In the genomic region with DNA sequence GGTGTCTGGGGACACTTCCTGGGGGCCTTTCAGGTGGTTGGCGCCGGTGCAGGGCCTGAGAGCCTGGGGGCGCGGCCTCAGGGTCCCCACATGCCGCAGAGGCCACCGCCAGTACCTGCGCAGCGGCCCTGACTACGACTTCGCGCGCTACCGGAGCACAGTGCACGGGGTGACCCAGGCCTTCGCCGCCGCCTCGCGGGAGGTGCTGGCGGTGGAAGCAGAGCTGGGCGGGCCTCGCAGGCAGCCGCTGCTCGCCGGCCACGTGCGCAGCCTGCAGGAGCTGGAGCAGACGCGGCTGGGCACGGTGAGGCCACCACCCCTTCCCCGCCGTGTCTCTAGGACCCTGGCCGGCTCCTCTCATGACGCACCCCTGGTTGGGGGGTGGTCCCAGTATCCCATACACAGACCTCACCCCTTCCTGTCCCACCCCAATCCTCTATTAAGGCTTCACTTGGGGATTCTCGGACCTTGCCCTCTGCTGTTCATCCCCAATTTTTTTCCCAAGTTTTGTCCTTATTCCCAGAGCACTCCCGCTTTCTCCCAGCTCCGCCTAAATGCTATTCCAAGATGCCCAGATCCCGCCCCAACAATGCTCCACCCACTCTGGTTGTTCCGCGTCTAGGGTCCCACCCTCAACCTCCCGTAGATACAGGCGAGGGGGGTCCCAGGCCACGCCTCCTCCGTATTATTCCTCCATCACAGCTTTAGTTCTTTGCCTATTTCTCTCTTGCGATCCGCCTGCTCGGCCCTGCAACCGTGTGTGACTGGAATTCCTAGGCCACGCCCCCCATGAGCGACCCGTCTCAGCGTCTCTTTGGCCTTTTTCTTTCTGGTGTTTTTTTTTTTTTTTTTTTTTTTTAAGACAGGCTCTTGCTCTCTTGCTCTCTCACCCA, we compare ENCODE assay signal across 8 cellular contexts. TPM values are rescaled to one million over a fixed set of nuclear protein-coding genes. Genes with fewer than 3 reads are reported as not detected.
DNase-seq lines count a peak whose midpoint lies in the region; ATAC-seq and TF ChIP-seq lines count a peak whose summit lies in the region.

No MANE protein-coding gene starts in this region.

- WGBS in esophagus, 2 donors: 6 to 13% methylated on average over 47 to 52 of the region's 52 CpGs
- 12% methylated on average over 29 of the region's 52 CpGs for WGBS in suprapubic skin

- 0 out of 2 replicates have a peak, but pooled peaks have one; percentile 1 for TF ChIP-seq CTCF in AG10803 (conservative IDR thresholded peaks at IDR 0.05; ENCODE audit: low read length)
- peak; percentile 15 to 29 for TF ChIP-seq CTCF in suprapubic skin (IDR thresholded peaks at IDR 0.05)

- H3K9me3 ChIP-seq in esophagus (ENCODE audit: control insufficient read depth in 2 of 2, insufficient read depth in 1 of 2, low read depth in 1 of 2, low read length in 1 of 2) (peaks cover 0 to 4% of the 10 kb centered on the region in 2 donors), muscle layer of colon (ENCODE audit: low read length) (no peaks in the 10 kb centered on the region), suprapubic skin (no peaks in the 10 kb centered on the region)

- H3K4me1 ChIP-seq in esophagus (ENCODE audit: control insufficient read depth in 2 of 2, insufficient read depth in 2 of 2, low read length in 1 of 2) (peaks cover 10 to 12% of the 10 kb centered on the region in 2 donors), muscle layer of colon (ENCODE audit: insufficient read depth, low read length) (peaks cover 17% of the 10 kb centered on the region), suprapubic skin (peaks cover 49% of the 10 kb centered on the region)

- H3K27ac ChIP-seq in esophagus (ENCODE audit: low read depth in 2 of 2, low read length in 1 of 2) (peak overlapping the region; percentile 88 to 93), muscle layer of colon (ENCODE audit: low read depth, low read length) (peak overlapping the region; percentile 88), suprapubic skin (peak overlapping the region; percentile 80)

- ATAC-seq in GM18867 (IDR thresholded peaks at IDR 0.05; ENCODE audit: unreplicated experiment): peak; percentile 28
- peak; percentile 38 for ATAC-seq in HG03135 (IDR thresholded peaks at IDR 0.05; ENCODE audit: unreplicated experiment)

- no peak for TF ChIP-seq POLR2A in suprapubic skin (IDR thresholded peaks at IDR 0.05)

- H3K36me3 ChIP-seq in esophagus (ENCODE audit: control insufficient read depth in 2 of 2, insufficient read depth in 2 of 2, low read length in 1 of 2) (peaks cover 0 to 5% of the 10 kb centered on the region in 2 donors), muscle layer of colon (ENCODE audit: insufficient read depth, low read length) (peaks cover 7% of the 10 kb centered on the region), suprapubic skin (peaks cover 11% of the 10 kb centered on the region)

- peak; percentile 52 for DNase-seq in AG10803 (ENCODE audit: low read depth)
- DNase-seq in NCI-H526 (lab: John Stamatoyannopoulos, UW): peak; percentile 54 to 65
- DNase-seq in activated CD8-positive, alpha-beta memory T cell treated with anti-CD3 and anti-CD28 coated beads for 4 hours (ENCODE audit: low read depth in 2 of 2): peak; percentile 20 to 37
- peak in 1 of 2 donors; percentile 79 for DNase-seq in suprapubic skin (ENCODE audit: low spot score in 2 of 2)

- peak overlapping the region; percentile 76 for H3K4me3 ChIP-seq in AG10803 (ENCODE audit: low read length)
- H3K4me3 ChIP-seq in esophagus (ENCODE audit: low read depth in 1 of 2, low read length in 2 of 2): peak overlapping the region; percentile 78 to 85
- H3K4me3 ChIP-seq in muscle layer of colon (ENCODE audit: low read depth in 1 of 2, low read length in 2 of 2): peak overlapping the region; percentile 30 to 75
- peak overlapping the region; percentile 87 for H3K4me3 ChIP-seq in suprapubic skin

- H3K27me3 ChIP-seq in esophagus (ENCODE audit: control insufficient read depth in 1 of 2, insufficient read depth in 2 of 2, low read length in 2 of 2) (no peaks in the 10 kb centered on the region), muscle layer of colon (ENCODE audit: control insufficient read depth in 1 of 2, insufficient read depth in 2 of 2, low read length in 2 of 2) (no peaks in the 10 kb centered on the region), suprapubic skin (no peaks in the 10 kb centered on the region)

- TF ChIP-seq EP300 in suprapubic skin (IDR thresholded peaks at IDR 0.05): no peak

- peak overlapping the region; percentile 39 for H3K9ac ChIP-seq in muscle layer of colon (ENCODE audit: low read length)

RNA-seq across cellular contexts. Expression of gene REX1BD, which starts 1.0 kb away (rescaled TPM):
- 10 to 100 TPM; 48.4 to 59.0 TPM for polyA plus RNA-seq in esophagus
- 10 to 100 TPM; 77.0 to 86.7 (median 82.6) TPM for total RNA-seq in suprapubic skin

RNA-seq across cellular contexts. Expression of gene CRLF1, which starts 17.0 kb away (rescaled TPM):
- polyA plus RNA-seq in esophagus: 10 to 100 TPM in 1 of 2 donors, 1 to 10 TPM in 1; 2.8 to 11.1 TPM
- 10 to 100 TPM; 21.2 to 65.5 (median 47.9) TPM for total RNA-seq in suprapubic skin

RNA-seq across cellular contexts. Expression of gene UBA52, which starts 18.0 kb away (rescaled TPM):
- 1,000 to 10,000 TPM in 1 of 2 donors, 100 to 1,000 TPM in 1; 709 to 1,325 TPM for polyA plus RNA-seq in esophagus
- 1,000 to 10,000 TPM in 1 of 4 donors, 100 to 1,000 TPM in 3; 405 to 1,087 (median 865) TPM for total RNA-seq in suprapubic skin

RNA-seq across cellular contexts. Expression of gene TMEM59L, which starts 23.0 kb away (rescaled TPM):
- under 1 TPM; 0.41 to 0.71 TPM for polyA plus RNA-seq in esophagus
- total RNA-seq in suprapubic skin: 1 to 10 TPM in 2 of 4 donors, under 1 TPM in 2; 0.49 to 1.4 (median 0.97) TPM

RNA-seq across cellular contexts. Expression of gene KXD1, which starts 32.0 kb away (rescaled TPM):
- 10 to 100 TPM; 43.7 to 68.1 TPM for polyA plus RNA-seq in esophagus
- total RNA-seq in suprapubic skin: 100 to 1,000 TPM in 1 of 4 donors, 10 to 100 TPM in 3; 72.4 to 107 (median 89.4) TPM
